Comparison of ENCODE assay signal across 10 cellular contexts in genomic region chr15:62658498-62658897, GRCh38.
DNase-seq lines count a peak whose midpoint lies in the region; ATAC-seq and TF ChIP-seq lines count a peak whose summit lies in the region.
"Had no signal": no experiment of that assay in that cellular context is flagged by ENCODE, and none has a peak within 500 bp of the region (broad histone marks: within the 10 kb centered on the region; RNA-seq: fewer than 3 reads in every experiment).

No MANE protein-coding gene starts in this region.

- H3K4me3 ChIP-seq in choroid plexus epithelial cell (ENCODE audit: low read depth, low read length): no peak overlapping the region

- H3K36me3 Mint-ChIP-seq in activated T-cell treated with anti-CD3 and anti-CD28 coated beads, Interleukin-2, amount 50 U/mL, for 72 hours (ENCODE audit: insufficient read depth in 2 of 2): peaks cover 2% of the 10 kb centered on the region in 2 donors
- H3K36me3 Mint-ChIP-seq in activated T-cell treated with anti-CD3 and anti-CD28 coated beads, Interleukin-2, amount 50 U/mL, for 4 hours (ENCODE audit: insufficient read depth): peaks cover 1% of the 10 kb centered on the region
- H3K36me3 Mint-ChIP-seq in stimulated activated memory B cell treated with anti-CD40 and anti-IgM and Interleukin-4, amounts not matched to agents 10 μg/mL and 1 μg/mL and 100 μg/mL, for 72 hours: no peaks in the 10 kb centered on the region

- H3K4me3 Mint-ChIP-seq in activated T-cell treated with anti-CD3 and anti-CD28 coated beads, Interleukin-2, amount 50 U/mL, for 72 hours: no peak overlapping the region
- H3K4me3 Mint-ChIP-seq in activated T-cell treated with anti-CD3 and anti-CD28 coated beads, Interleukin-2, amount 50 U/mL, for 4 hours: no peak overlapping the region
- H3K4me3 Mint-ChIP-seq in stimulated activated memory B cell treated with anti-CD40 and anti-IgM and Interleukin-4, amounts not matched to agents 10 μg/mL and 1 μg/mL and 100 μg/mL, for 72 hours: no peak overlapping the region
- H3K4me3 Mint-ChIP-seq: T-helper 2 cell treated with Interferon-gamma antibody and Interleukin-4, amounts not matched to agents 5 μg/mL and 100 μg/mL, for 36 hours had no signal

- H3K9me3 Mint-ChIP-seq in activated T-cell treated with anti-CD3 and anti-CD28 coated beads, Interleukin-2, amount 50 U/mL, for 72 hours: peaks cover 0 to 5% of the 10 kb centered on the region in 2 donors
- H3K9me3 Mint-ChIP-seq in activated T-cell treated with anti-CD3 and anti-CD28 coated beads, Interleukin-2, amount 50 U/mL, for 4 hours: no peaks in the 10 kb centered on the region
- H3K9me3 Mint-ChIP-seq in stimulated activated memory B cell treated with anti-CD40 and anti-IgM and Interleukin-4, amounts not matched to agents 10 μg/mL and 1 μg/mL and 100 μg/mL, for 72 hours: peaks cover 3% of the 10 kb centered on the region

- no peak for DNase-seq in activated T-cell treated with anti-CD3 and anti-CD28 coated beads, Interleukin-2, amount 50 U/mL, for 72 hours
- DNase-seq in activated T-cell treated with anti-CD3 and anti-CD28 coated beads, Interleukin-2, amount 50 U/mL, for 4 hours: no peak
- peak; percentile 17 for DNase-seq in choroid plexus epithelial cell (ENCODE audit: low read depth)
- DNase-seq in HuH-7.5 (ENCODE audit: low spot score): no peak
- no peak for DNase-seq in T1000 (lab: John Stamatoyannopoulos, UW)
- DNase-seq: NCI-H1436 treated with DMSO at 0.1 percent for 48 hours had no signal

- ATAC-seq in activated T-cell treated with anti-CD3 and anti-CD28 coated beads, Interleukin-2, amount 50 U/mL, for 72 hours (replicated peaks in 1 of 2): peak; percentile 46 to 79
- no peak for ATAC-seq in activated T-cell treated with anti-CD3 and anti-CD28 coated beads, Interleukin-2, amount 50 U/mL, for 4 hours
- peak; percentile 78 for ATAC-seq in HG03342 (IDR thresholded peaks at IDR 0.05; ENCODE audit: unreplicated experiment)
- peak; percentile 79 for ATAC-seq in stimulated activated memory B cell treated with anti-CD40 and anti-IgM and Interleukin-4, amounts not matched to agents 10 μg/mL and 1 μg/mL and 100 μg/mL, for 72 hours
- no peak for ATAC-seq in HG02642 (IDR thresholded peaks at IDR 0.05; ENCODE audit: poor library complexity, unreplicated experiment)

- TF ChIP-seq CTCF in choroid plexus epithelial cell (conservative IDR thresholded peaks at IDR 0.05; ENCODE audit: low read depth, low read length): no peak

- peaks cover 13% of the 10 kb centered on the region for H3K27me3 Mint-ChIP-seq in activated T-cell treated with anti-CD3 and anti-CD28 coated beads, Interleukin-2, amount 50 U/mL, for 72 hours (ENCODE audit: low read depth)
- no peaks in the 10 kb centered on the region for H3K27me3 Mint-ChIP-seq in activated T-cell treated with anti-CD3 and anti-CD28 coated beads, Interleukin-2, amount 50 U/mL, for 4 hours (ENCODE audit: low read depth)
- H3K27me3 Mint-ChIP-seq in stimulated activated memory B cell treated with anti-CD40 and anti-IgM and Interleukin-4, amounts not matched to agents 10 μg/mL and 1 μg/mL and 100 μg/mL, for 72 hours: no peaks in the 10 kb centered on the region

- no peak overlapping the region for H3K27ac Mint-ChIP-seq in activated T-cell treated with anti-CD3 and anti-CD28 coated beads, Interleukin-2, amount 50 U/mL, for 72 hours
- no peak overlapping the region for H3K27ac Mint-ChIP-seq in stimulated activated memory B cell treated with anti-CD40 and anti-IgM and Interleukin-4, amounts not matched to agents 10 μg/mL and 1 μg/mL and 100 μg/mL, for 72 hours
- H3K27ac Mint-ChIP-seq: T-helper 2 cell treated with Interferon-gamma antibody and Interleukin-4, amounts not matched to agents 5 μg/mL and 100 μg/mL, for 36 hours had no signal

- H3K4me1 Mint-ChIP-seq in activated T-cell treated with anti-CD3 and anti-CD28 coated beads, Interleukin-2, amount 50 U/mL, for 72 hours (ENCODE audit: low read depth): no peaks in the 10 kb centered on the region
- H3K4me1 Mint-ChIP-seq in activated T-cell treated with anti-CD3 and anti-CD28 coated beads, Interleukin-2, amount 50 U/mL, for 4 hours (ENCODE audit: low read depth): no peaks in the 10 kb centered on the region
- peaks cover 12% of the 10 kb centered on the region for H3K4me1 Mint-ChIP-seq in stimulated activated memory B cell treated with anti-CD40 and anti-IgM and Interleukin-4, amounts not matched to agents 10 μg/mL and 1 μg/mL and 100 μg/mL, for 72 hours

Comparison
In these comparisons a context has a peak if more than half of its experiments do, and no peak if none do; other contexts are left out.
1. ATAC-seq: peak in activated T-cell treated with anti-CD3 and anti-CD28 coated beads, Interleukin-2, amount 50 U/mL, for 72 hours (2 of 2), HG03342 (single experiment) and stimulated activated memory B cell treated with anti-CD40 and anti-IgM and Interleukin-4, amounts not matched to agents 10 μg/mL and 1 μg/mL and 100 μg/mL, for 72 hours (single experiment); none in activated T-cell treated with anti-CD3 and anti-CD28 coated beads, Interleukin-2, amount 50 U/mL, for 4 hours (0 of 2) and HG02642 (single experiment).